ENCODE assay signal across 8 cellular contexts in the genomic region with DNA sequence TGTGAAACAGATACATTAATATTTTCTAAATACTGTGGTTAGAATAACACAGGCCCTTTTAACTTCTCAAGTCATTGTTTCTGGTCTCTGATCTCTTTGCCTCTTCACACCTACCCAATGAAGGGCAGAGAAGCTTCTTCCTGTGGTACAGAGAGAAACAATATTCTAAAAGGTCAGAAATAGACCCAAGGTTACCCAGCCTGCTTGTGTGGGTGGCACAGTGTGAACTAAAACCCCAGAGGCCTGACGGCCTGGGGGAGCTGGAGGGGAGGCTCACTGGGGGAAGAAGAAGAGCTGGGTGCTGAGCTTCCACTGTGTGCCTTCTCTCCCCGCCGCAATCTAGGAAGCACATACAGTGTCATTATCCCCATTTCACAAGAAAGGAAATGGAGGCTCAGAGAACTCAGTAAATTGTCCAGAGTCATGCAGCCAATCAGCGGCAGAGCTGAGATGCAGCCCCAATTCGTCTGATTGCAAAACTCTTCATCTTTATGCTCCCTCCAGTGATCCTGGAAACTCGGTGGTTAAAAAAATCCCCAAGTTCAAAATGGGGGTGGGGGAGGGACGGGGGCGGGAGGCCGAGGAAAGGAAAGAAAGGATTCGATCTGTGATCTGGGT.
DNase-seq lines count a peak whose midpoint lies in the region; ATAC-seq and TF ChIP-seq lines count a peak whose summit lies in the region.

No MANE protein-coding gene starts in this region.

- POLR2A ChIA-PET in activated CD4-positive, alpha-beta T cell treated with anti-CD3 and anti-CD28 coated beads for 36 hours (lab: Charles Lee), result no interaction called here

- no peaks in the 10 kb centered on the region for H3K27me3 ChIP-seq in right atrium auricular region

- no peak overlapping the region for H3K4me3 Mint-ChIP-seq in activated CD4-positive, alpha-beta T cell treated with anti-CD3 and anti-CD28 coated beads for 36 hours
- H3K4me3 Mint-ChIP-seq in stimulated activated effector memory CD8-positive, alpha-beta T cell treated with anti-CD3 and anti-CD28 coated beads, Interleukin-12 subunit alpha, Interleukin-12 subunit beta, amount 100 ng/mL, for 72 hours, result peak overlapping the region; percentile 54

- CTCF ChIA-PET in activated CD4-positive, alpha-beta T cell treated with anti-CD3 and anti-CD28 coated beads for 36 hours (lab: Charles Lee), result interaction anchor here (0.5 to 2.0 kb wide), 6 partner anchors 10 to 159 kb away, joined by 3 to 9 read pairs (median 4); no protein-coding TSS in a partner anchor

- peaks cover 0 to 50% of the 10 kb centered on the region in 2 donors for H3K4me1 ChIP-seq in right atrium auricular region

- no peak overlapping the region for H3K27ac Mint-ChIP-seq in activated CD4-positive, alpha-beta T cell treated with anti-CD3 and anti-CD28 coated beads for 36 hours
- H3K27ac Mint-ChIP-seq in stimulated activated effector memory CD8-positive, alpha-beta T cell treated with anti-CD3 and anti-CD28 coated beads, Interleukin-12 subunit alpha, Interleukin-12 subunit beta, amount 100 ng/mL, for 72 hours, result no peak overlapping the region

- peaks cover 31% of the 10 kb centered on the region for H3K4me1 Mint-ChIP-seq in activated CD4-positive, alpha-beta T cell treated with anti-CD3 and anti-CD28 coated beads for 36 hours
- H3K4me1 Mint-ChIP-seq in stimulated activated effector memory CD8-positive, alpha-beta T cell treated with anti-CD3 and anti-CD28 coated beads, Interleukin-12 subunit alpha, Interleukin-12 subunit beta, amount 100 ng/mL, for 72 hours, result peaks cover 58% of the 10 kb centered on the region

- H3K9me3 Mint-ChIP-seq in activated CD4-positive, alpha-beta T cell treated with anti-CD3 and anti-CD28 coated beads for 36 hours (ENCODE audit: low read depth), result no peaks in the 10 kb centered on the region
- no peaks in the 10 kb centered on the region for H3K9me3 Mint-ChIP-seq in stimulated activated effector memory CD8-positive, alpha-beta T cell treated with anti-CD3 and anti-CD28 coated beads, Interleukin-12 subunit alpha, Interleukin-12 subunit beta, amount 100 ng/mL, for 72 hours

- H3K9me3 ChIP-seq in right atrium auricular region, result no peaks in the 10 kb centered on the region

- no peaks in the 10 kb centered on the region for H3K36me3 Mint-ChIP-seq in activated CD4-positive, alpha-beta T cell treated with anti-CD3 and anti-CD28 coated beads for 36 hours (ENCODE audit: low read depth)
- no peaks in the 10 kb centered on the region for H3K36me3 Mint-ChIP-seq in stimulated activated effector memory CD8-positive, alpha-beta T cell treated with anti-CD3 and anti-CD28 coated beads, Interleukin-12 subunit alpha, Interleukin-12 subunit beta, amount 100 ng/mL, for 72 hours

- peaks cover 2% of the 10 kb centered on the region for H3K27me3 Mint-ChIP-seq in activated CD4-positive, alpha-beta T cell treated with anti-CD3 and anti-CD28 coated beads for 36 hours

- peak; percentile 62 for ATAC-seq in activated CD4-positive, alpha-beta T cell treated with anti-CD3 and anti-CD28 coated beads for 36 hours
- ATAC-seq in HG02938 (IDR thresholded peaks at IDR 0.05; ENCODE audit: unreplicated experiment), result peak; percentile 39
- peak; percentile 89 for ATAC-seq in stimulated activated effector memory CD8-positive, alpha-beta T cell treated with anti-CD3 and anti-CD28 coated beads, Interleukin-12 subunit alpha, Interleukin-12 subunit beta, amount 100 ng/mL, for 72 hours

- intact Hi-C loops in activated CD4-positive, alpha-beta T cell treated with anti-CD3 and anti-CD28 coated beads for 36 hours (cut with DNase I, micrococcal nuclease), result loop anchor here in 1 of 2 experiments (5.0 kb wide), 1 partner anchor 63 kb away; a partner anchor contains a TSS

- peak overlapping the region in 1 of 2 donors; percentile 17 for H3K4me3 ChIP-seq in right atrium auricular region

- peak; percentile 33 for DNase-seq in activated CD4-positive, alpha-beta T cell treated with anti-CD3 and anti-CD28 coated beads for 36 hours
- no peak for DNase-seq in activated CD4-positive, alpha-beta T cell treated with anti-CD3 and anti-CD28 coated beads for 48 hours
- DNase-seq in amniotic epithelial cell (ENCODE audit: low read depth) (peak; percentile 54), OCI-M2 (lab: John Stamatoyannopoulos, UW; ENCODE audit: unreplicated experiment) (no peak), NCI-H146 (lab: John Stamatoyannopoulos, UW) (no peak), right atrium auricular region (ENCODE audit: low spot score) (no peak)
- no peak for DNase-seq in stimulated activated effector memory CD8-positive, alpha-beta T cell treated with anti-CD3 and anti-CD28 coated beads, Interleukin-12 subunit alpha, Interleukin-12 subunit beta, amount 100 ng/mL, for 72 hours (ENCODE audit: low spot score in 2 of 2)

- H3K36me3 ChIP-seq in right atrium auricular region, result no peaks in the 10 kb centered on the region

- H3K27ac ChIP-seq in right atrium auricular region, result no peak overlapping the region

- no peak for TF ChIP-seq CTCF in right atrium auricular region (IDR thresholded peaks at IDR 0.05)

Comparison
In these comparisons a context has a peak if more than half of its experiments do, and no peak if none do; other contexts are left out.
1. DNase-seq: peak in activated CD4-positive, alpha-beta T cell treated with anti-CD3 and anti-CD28 coated beads for 36 hours (single experiment) and amniotic epithelial cell (single experiment); none in activated CD4-positive, alpha-beta T cell treated with anti-CD3 and anti-CD28 coated beads for 48 hours (single experiment), stimulated activated effector memory CD8-positive, alpha-beta T cell treated with anti-CD3 and anti-CD28 coated beads, Interleukin-12 subunit alpha, Interleukin-12 subunit beta, amount 100 ng/mL, for 72 hours (0 of 2), OCI-M2 (single experiment), NCI-H146 (single experiment) and right atrium auricular region (single experiment).
2. ATAC-seq: peak in every context shown above with its lines; median percentile 89 in stimulated activated effector memory CD8-positive, alpha-beta T cell treated with anti-CD3 and anti-CD28 coated beads, Interleukin-12 subunit alpha, Interleukin-12 subunit beta, amount 100 ng/mL, for 72 hours; 62 in activated CD4-positive, alpha-beta T cell treated with anti-CD3 and anti-CD28 coated beads for 36 hours; 39 in HG02938.